In genomic region chr21:33584455-33584854, GRCh38 we compare ENCODE assay signal across 25 cellular contexts.
"Had no signal": no experiment of that assay in that cellular context is flagged by ENCODE, and none has a peak within 500 bp of the region (broad histone marks: within the 10 kb centered on the region; RNA-seq: fewer than 3 reads in every experiment).

No MANE protein-coding gene starts in this region.

- H3K4me1 ChIP-seq: parathyroid adenoma, uterus had no signal

- FAIRE-seq: islet of Langerhans, kidney had no signal

- H3K27me3 ChIP-seq: left lung, neural progenitor cell, right lobe of liver, stomach, testis, thyroid gland, uterus had no signal

- H3K27ac ChIP-seq: left lung, lower lobe of right lung, neural progenitor cell, neutrophil, parathyroid adenoma, psoas muscle, right lobe of liver, stomach, testis, thyroid gland, uterus had no signal

- H3K4me2 ChIP-seq: neural progenitor cell, smooth muscle cell had no signal

- H3K9me3 ChIP-seq: left lung, lower lobe of right lung, neutrophil, psoas muscle, right lobe of liver, stomach, testis, thyroid gland, uterus had no signal

- ATAC-seq: left colon; left lung; lower lobe of right lung; naive thymus-derived CD8-positive, alpha-beta T cell; psoas muscle; right lobe of liver; stimulated activated naive B cell treated with anti-CD40 and anti-IgM and Interleukin-4, amounts not matched to agents 10 μg/mL and 1 μg/mL and 100 μg/mL, for 72 hours; stimulated activated naive CD8-positive, alpha-beta T cell treated with anti-CD3 and anti-CD28 coated beads, Interleukin-15, Interleukin-2, amounts not matched to agents 100 U/mL and 50 U/mL, for 24 hours had no signal

- H3K79me2 ChIP-seq: parathyroid adenoma had no signal

- H3K36me3 ChIP-seq: left lung, lower lobe of right lung, neutrophil, thyroid gland, uterus had no signal

- H3K4me3 ChIP-seq: left lung, lower lobe of right lung, neural progenitor cell, psoas muscle, right lobe of liver, smooth muscle cell, stomach, testis, thyroid gland, uterus had no signal

- H3K9ac ChIP-seq: neural progenitor cell, parathyroid adenoma had no signal

- DNase-seq: hypothalamus; immature natural killer cell; kidney; left colon; left lung; lower lobe of right lung; mammary epithelial cell; mesenchymal stem cell; naive thymus-derived CD8-positive, alpha-beta T cell; occipital lobe; psoas muscle; right lobe of liver; stimulated activated CD4-positive, alpha-beta T cell treated with anti-CD3 and anti-CD28 coated beads, Interleukin-1b, Interleukin-23, amount 100 ng/mL, for 48 hours; stimulated activated CD4-positive, alpha-beta T cell treated with anti-CD3 and anti-CD28 coated beads, Interleukin-4, amount 100 ng/mL, for 1 hour; stimulated activated naive B cell treated with anti-CD40 and anti-IgM and Interleukin-4, amounts not matched to agents 10 μg/mL and 1 μg/mL and 100 μg/mL, for 72 hours; stimulated activated naive CD8-positive, alpha-beta T cell treated with anti-CD3 and anti-CD28 coated beads, Interleukin-15, Interleukin-2, amounts not matched to agents 100 U/mL and 50 U/mL, for 24 hours; stomach; testis; thyroid gland; uterus had no signal

- H2AFZ ChIP-seq: neural progenitor cell, parathyroid adenoma had no signal
